ENCODE assay signal across 8 cellular contexts in genomic region chr7:75421798-75422710, GRCh38. TPM values are rescaled to one million over a fixed set of nuclear protein-coding genes. Genes with fewer than 3 reads are reported as not detected.
DNase-seq lines count a peak whose midpoint lies in the region; ATAC-seq and TF ChIP-seq lines count a peak whose summit lies in the region.
"Not testable (repeated sequence)": the region's sequence is repeated elsewhere in the genome, so short reads cannot be mapped to it uniquely, and the experiment has no call there.
"Had no signal": no experiment of that assay in that cellular context is flagged by ENCODE, and none has a peak within 500 bp of the region (broad histone marks: within the 10 kb centered on the region; RNA-seq: fewer than 3 reads in every experiment).

No MANE protein-coding gene starts in this region.

- ATAC-seq in activated CD8-positive, alpha-beta T cell treated with anti-CD3 and anti-CD28 coated beads, Interleukin-2, amount 10 ng/mL, durations not matched to agents 7 days and 5 days; Right ventricle myocardium inferior; stimulated activated effector memory CD8-positive, alpha-beta T cell treated with anti-CD3 and anti-CD28 coated beads, Interleukin-12 subunit alpha, Interleukin-12 subunit beta, amount 100 ng/mL, for 72 hours: not testable (repeated sequence)
- peak; percentile 19 for ATAC-seq in naive thymus-derived CD4-positive, alpha-beta T cell

- H3K27me3 Mint-ChIP-seq in Calu3 (ENCODE audit: unreplicated experiment); activated CD8-positive, alpha-beta T cell treated with anti-CD3 and anti-CD28 coated beads, Interleukin-2, amount 10 ng/mL, durations not matched to agents 7 days and 5 days (ENCODE audit: low read depth); naive thymus-derived CD4-positive, alpha-beta T cell: not testable (repeated sequence)

- H3K4me2 ChIP-seq in OCI-LY7 (ENCODE audit: low read length); mammary epithelial cell (ENCODE audit: insufficient read depth, low read depth, low read length): not testable (repeated sequence)

- dilution Hi-C loops in mammary epithelial cell (cut with HindIII; ENCODE audit: low sequenced_read_pairs) = not testable (repeated sequence)

- TSS peak; percentile 33 for BruUV-seq in Calu3 (replicated peaks; lab: Mats Ljungman, UMichigan)
- BruUV-seq in OCI-LY7 (replicated peaks; lab: Mats Ljungman, UMichigan) = TSS peak; percentile 39
- TSS peak; percentile 18 for BruUV-seq in mammary epithelial cell (replicated peaks; lab: Mats Ljungman, UMichigan)

- H3K27ac Mint-ChIP-seq in Calu3 (ENCODE audit: unreplicated experiment); activated CD8-positive, alpha-beta T cell treated with anti-CD3 and anti-CD28 coated beads, Interleukin-2, amount 10 ng/mL, durations not matched to agents 7 days and 5 days; naive thymus-derived CD4-positive, alpha-beta T cell: not testable (repeated sequence)
- peak overlapping the region; percentile 92 for H3K27ac Mint-ChIP-seq in stimulated activated effector memory CD8-positive, alpha-beta T cell treated with anti-CD3 and anti-CD28 coated beads, Interleukin-12 subunit alpha, Interleukin-12 subunit beta, amount 100 ng/mL, for 72 hours

- not testable (repeated sequence) for H4K20me1 ChIP-seq in OCI-LY7 (ENCODE audit: insufficient read depth, low read length); mammary epithelial cell (ENCODE audit: insufficient read depth, low read length)

- not testable (repeated sequence) for DNase-seq in Calu3; OCI-LY7 (ENCODE audit: low spot score); mammary epithelial cell; stimulated activated effector memory CD8-positive, alpha-beta T cell treated with anti-CD3 and anti-CD28 coated beads, Interleukin-12 subunit alpha, Interleukin-12 subunit beta, amount 100 ng/mL, for 72 hours (ENCODE audit: low spot score in 2 of 2)
- peak; percentile 13 for DNase-seq in activated CD8-positive, alpha-beta T cell treated with anti-CD3 and anti-CD28 coated beads, Interleukin-2, amount 10 ng/mL, durations not matched to agents 7 days and 5 days
- peak; percentile 48 for DNase-seq in Right ventricle myocardium inferior (ENCODE audit: missing footprints)
- peak in 1 of 9 donors; percentile 16 for DNase-seq in naive thymus-derived CD4-positive, alpha-beta T cell

- H3K36me3 Mint-ChIP-seq in Calu3 (ENCODE audit: insufficient read depth, unreplicated experiment) = peaks cover 18% of the 10 kb centered on the region
- peaks cover 19% of the 10 kb centered on the region for H3K36me3 Mint-ChIP-seq in activated CD8-positive, alpha-beta T cell treated with anti-CD3 and anti-CD28 coated beads, Interleukin-2, amount 10 ng/mL, durations not matched to agents 7 days and 5 days (ENCODE audit: low read depth)
- H3K36me3 Mint-ChIP-seq in naive thymus-derived CD4-positive, alpha-beta T cell = not testable (repeated sequence)
- H3K36me3 Mint-ChIP-seq in stimulated activated effector memory CD8-positive, alpha-beta T cell treated with anti-CD3 and anti-CD28 coated beads, Interleukin-12 subunit alpha, Interleukin-12 subunit beta, amount 100 ng/mL, for 72 hours = peaks cover 67% of the 10 kb centered on the region

- CTCF ChIA-PET in Calu3 (lab: Charles Lee); OCI-LY7 (lab: Charles Lee; ENCODE audit: unreplicated experiment); activated CD8-positive, alpha-beta T cell treated with anti-CD3 and anti-CD28 coated beads, Interleukin-2, amount 10 ng/mL, durations not matched to agents 7 days and 5 days (lab: Charles Lee); mammary epithelial cell (lab: Charles Lee; ENCODE audit: low non-redundant PET); naive thymus-derived CD4-positive, alpha-beta T cell (lab: Charles Lee): not testable (repeated sequence)

- H3K9ac ChIP-seq in mammary epithelial cell (ENCODE audit: insufficient read depth, low read length) = not testable (repeated sequence)

- 94% methylated on average over 18 of the region's 50 CpGs for WGBS in mammary epithelial cell (ENCODE audit: low coverage, missing lambda C conversion rate)

- not testable (repeated sequence) for H3K27me3 ChIP-seq in mammary epithelial cell (ENCODE audit: insufficient read depth, low read length); naive thymus-derived CD4-positive, alpha-beta T cell (ENCODE audit: control insufficient read depth in 2 of 2, insufficient read depth in 2 of 2, low read length in 2 of 2)

- H3K27ac ChIP-seq in OCI-LY7 (ENCODE audit: low read depth, low read length, poor library complexity, severe bottlenecking); mammary epithelial cell (ENCODE audit: insufficient read depth, low read depth, low read length); naive thymus-derived CD4-positive, alpha-beta T cell (ENCODE audit: low read depth, low read length): not testable (repeated sequence)

- H3K4me1 ChIP-seq in OCI-LY7 (ENCODE audit: insufficient read depth, low read length, poor library complexity, severe bottlenecking); mammary epithelial cell (ENCODE audit: insufficient read depth, low read length); naive thymus-derived CD4-positive, alpha-beta T cell (ENCODE audit: control insufficient read depth in 2 of 2, insufficient read depth in 2 of 2, low read length in 2 of 2): not testable (repeated sequence)

- intact Hi-C loops in Calu3 (cut with micrococcal nuclease; ENCODE audit: unreplicated experiment); OCI-LY7 (cut with micrococcal nuclease; ENCODE audit: unreplicated experiment); mammary epithelial cell (cut with micrococcal nuclease); Right ventricle myocardium inferior (cut with DNase I); naive thymus-derived CD4-positive, alpha-beta T cell (cut with micrococcal nuclease): not testable (repeated sequence)

- POLR2A ChIA-PET in OCI-LY7 (lab: Charles Lee); activated CD8-positive, alpha-beta T cell treated with anti-CD3 and anti-CD28 coated beads, Interleukin-2, amount 10 ng/mL, durations not matched to agents 7 days and 5 days (lab: Charles Lee): not testable (repeated sequence)
- POLR2A ChIA-PET in naive thymus-derived CD4-positive, alpha-beta T cell (lab: Charles Lee) = interaction anchor here (0.7 kb wide), 1 partner anchor 8 kb away, joined by 3 read pairs; no protein-coding TSS in a partner anchor

- not testable (repeated sequence) for H3K79me2 ChIP-seq in OCI-LY7 (ENCODE audit: insufficient read depth, low read depth, low read length)
- H3K79me2 ChIP-seq in mammary epithelial cell (ENCODE audit: insufficient read depth, low read length) = peaks cover 12% of the 10 kb centered on the region

- not testable (repeated sequence) for H3K4me3 ChIP-seq in OCI-LY7 (ENCODE audit: low read depth, low read length, poor library complexity, severe bottlenecking); mammary epithelial cell (replicated peaks in 1 of 3; ENCODE audit: insufficient read depth in 1 of 3, low read depth in 2 of 3, low read length in 3 of 3); naive thymus-derived CD4-positive, alpha-beta T cell (ENCODE audit: low read length)

- not testable (repeated sequence) for H3K9me2 ChIP-seq in OCI-LY7 (ENCODE audit: insufficient read depth, low read length)

- H2AFZ ChIP-seq in OCI-LY7 (ENCODE audit: low read length); mammary epithelial cell (ENCODE audit: low read depth, low read length): not testable (repeated sequence)

- peaks cover 18% of the 10 kb centered on the region for H3K36me3 ChIP-seq in OCI-LY7 (ENCODE audit: insufficient read depth, low read length)
- H3K36me3 ChIP-seq in mammary epithelial cell (ENCODE audit: insufficient read depth, low read length) = not testable (repeated sequence)
- H3K36me3 ChIP-seq in naive thymus-derived CD4-positive, alpha-beta T cell (ENCODE audit: control insufficient read depth in 2 of 3, insufficient read depth in 3 of 3, low read length in 3 of 3) = peaks cover 0 to 34% (median 8%) of the 10 kb centered on the region in 3 experiments

- not testable (repeated sequence) for H3K4me1 Mint-ChIP-seq in Calu3 (ENCODE audit: low read depth, unreplicated experiment); activated CD8-positive, alpha-beta T cell treated with anti-CD3 and anti-CD28 coated beads, Interleukin-2, amount 10 ng/mL, durations not matched to agents 7 days and 5 days (ENCODE audit: low read depth); naive thymus-derived CD4-positive, alpha-beta T cell; stimulated activated effector memory CD8-positive, alpha-beta T cell treated with anti-CD3 and anti-CD28 coated beads, Interleukin-12 subunit alpha, Interleukin-12 subunit beta, amount 100 ng/mL, for 72 hours

- H3K9me3 Mint-ChIP-seq in Calu3 (ENCODE audit: low read depth, unreplicated experiment); activated CD8-positive, alpha-beta T cell treated with anti-CD3 and anti-CD28 coated beads, Interleukin-2, amount 10 ng/mL, durations not matched to agents 7 days and 5 days (ENCODE audit: insufficient read depth); naive thymus-derived CD4-positive, alpha-beta T cell; stimulated activated effector memory CD8-positive, alpha-beta T cell treated with anti-CD3 and anti-CD28 coated beads, Interleukin-12 subunit alpha, Interleukin-12 subunit beta, amount 100 ng/mL, for 72 hours: not testable (repeated sequence)

- H3K9me3 ChIP-seq in OCI-LY7 (ENCODE audit: low read length); mammary epithelial cell (replicated peaks; ENCODE audit: insufficient read depth, low read length); naive thymus-derived CD4-positive, alpha-beta T cell (ENCODE audit: control insufficient read depth in 2 of 3, low read length in 3 of 3): not testable (repeated sequence)

- not testable (repeated sequence) for TF ChIP-seq CTCF in Calu3 (IDR thresholded peaks at IDR 0.05; ENCODE audit: unreplicated experiment); OCI-LY7 (conservative IDR thresholded peaks at IDR 0.05; ENCODE audit: low read length); mammary epithelial cell (conservative IDR thresholded peaks at IDR 0.05 in 1 of 2, IDR thresholded peaks at IDR 0.05 in 1 of 2; ENCODE audit: extremely low read depth in 1 of 2, insufficient read depth in 1 of 2, low read depth in 1 of 2, low read length in 2 of 2)

- not testable (repeated sequence) for H3K4me3 Mint-ChIP-seq in Calu3 (ENCODE audit: low read depth, unreplicated experiment); activated CD8-positive, alpha-beta T cell treated with anti-CD3 and anti-CD28 coated beads, Interleukin-2, amount 10 ng/mL, durations not matched to agents 7 days and 5 days; naive thymus-derived CD4-positive, alpha-beta T cell; stimulated activated effector memory CD8-positive, alpha-beta T cell treated with anti-CD3 and anti-CD28 coated beads, Interleukin-12 subunit alpha, Interleukin-12 subunit beta, amount 100 ng/mL, for 72 hours

- in situ Hi-C loops in mammary epithelial cell (cut with MboI; ENCODE audit: low sequenced_read_pairs in 2 of 2) = not testable (repeated sequence)

RNA-seq across cellular contexts. Expression of gene TRIM73, which starts 26.6 kb away (rescaled TPM):
- total RNA-seq in Calu3 (2022) (1.7 and 2.1 TPM in 2 replicates), OCI-LY7 (2022) (22.3 and 26.2 TPM in 2 replicates), mammary epithelial cell (1 to 10 TPM; 1.8 to 2.9 TPM), Right ventricle myocardium inferior (0.41 TPM)
- total RNA-seq in OCI-LY7 (2014; rRNA removed; shearing (Covaris generic)) = 10.9 and 16.0 TPM in 2 replicates
- total RNA-seq in activated CD8-positive, alpha-beta T cell treated with anti-CD3 and anti-CD28 coated beads, Interleukin-2, amount 10 ng/mL, durations not matched to agents 7 days and 5 days = 1 to 10 TPM; 8.2 to 8.3 TPM
- polyA plus RNA-seq in mammary epithelial cell = 0.08 TPM
- not detected for polyA minus RNA-seq in mammary epithelial cell
- total RNA-seq in naive thymus-derived CD4-positive, alpha-beta T cell = 10 to 100 TPM; 14.2 to 33.2 (median 30.0) TPM
- polyA plus RNA-seq in naive thymus-derived CD4-positive, alpha-beta T cell = 1 to 10 TPM; 1.3 to 2.8 TPM
- total RNA-seq: HT1080 had no signal
